ENCODE assay signal across 1 cellular context in genomic region chr11:37988031-37988430, GRCh38.
TF ChIP-seq lines count a peak whose summit lies in the region.

No MANE protein-coding gene starts in this region.

TF ChIP-seq in HepG2, 621 proteins besides CTCF, POLR2A, EP300 and RAD21 (continued from another document):
- TF ChIP-seq RERE (CRISPR knock-in tag; IDR thresholded peaks at IDR 0.05; ENCODE audit: low read depth) (no peak), ZNF83 (CRISPR knock-in tag; IDR thresholded peaks at IDR 0.05; ENCODE audit: borderline replicate concordance) (no peak), ZNF770 (CRISPR knock-in tag; IDR thresholded peaks at IDR 0.05) (no peak), ZNF580 (CRISPR knock-in tag; IDR thresholded peaks at IDR 0.05; ENCODE audit: borderline replicate concordance, low read depth) (no peak), ZNF430 (CRISPR knock-in tag; IDR thresholded peaks at IDR 0.05) (no peak), ZUFSP (CRISPR knock-in tag; IDR thresholded peaks at IDR 0.05; ENCODE audit: borderline replicate concordance) (no peak), NR0B2 (CRISPR knock-in tag; IDR thresholded peaks at IDR 0.05) (no peak), ZHX1 (CRISPR knock-in tag; IDR thresholded peaks at IDR 0.05; ENCODE audit: low read depth) (no peak), FOSL2 (CRISPR knock-in tag; IDR thresholded peaks at IDR 0.05) (no peak), BRD4 (CRISPR knock-in tag; IDR thresholded peaks at IDR 0.05) (no peak), ZSCAN25 (CRISPR knock-in tag; IDR thresholded peaks at IDR 0.05) (no peak)
